In the genomic region with DNA sequence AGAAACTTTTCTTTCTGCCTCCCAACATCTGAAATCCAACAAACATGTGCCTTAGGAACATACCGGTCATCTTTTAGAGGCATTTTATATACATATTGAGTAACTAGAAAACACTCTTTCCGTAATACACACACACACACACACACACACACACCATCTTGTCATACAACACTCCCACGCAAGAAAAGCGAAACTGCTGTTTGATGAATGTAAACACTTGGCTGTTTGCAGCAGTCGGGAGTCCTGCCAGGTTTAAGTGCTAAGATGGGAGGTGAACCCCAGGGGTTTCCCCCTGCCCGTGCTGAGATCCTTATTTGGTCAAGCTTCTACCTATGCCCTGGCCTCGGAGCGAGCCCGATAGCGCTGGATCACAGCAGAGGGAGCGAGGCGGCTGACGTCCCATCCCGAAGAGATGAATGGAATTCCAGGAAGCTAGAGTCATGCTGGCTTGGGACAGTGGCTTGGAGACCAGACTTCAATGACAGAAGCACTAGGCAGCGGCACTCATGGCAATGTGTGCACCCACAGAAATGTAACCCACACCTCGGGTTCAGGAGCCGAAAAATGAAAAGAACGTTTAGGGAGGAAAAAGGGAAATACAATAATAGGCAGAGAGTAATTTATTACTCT, we compare ENCODE assay signal across 8 cellular contexts. TPM values are rescaled to one million over a fixed set of nuclear protein-coding genes. Genes with fewer than 3 reads are reported as not detected.
DNase-seq lines count a peak whose midpoint lies in the region; ATAC-seq and TF ChIP-seq lines count a peak whose summit lies in the region.

No MANE protein-coding gene starts in this region.

- ATAC-seq in left lobe of liver (peak; percentile 69), GM21367 (IDR thresholded peaks at IDR 0.05; ENCODE audit: unreplicated experiment) (no peak)

- no peak for TF ChIP-seq CTCF in WERI-Rb-1 (IDR thresholded peaks at IDR 0.05; ENCODE audit: low read depth, low read length)

- DNase-seq in DMS53 treated with DMSO at 0.1 percent for 48 hours (lab: John Stamatoyannopoulos, UW; ENCODE audit: unreplicated experiment) (peak; percentile 26), M059J (ENCODE audit: low read depth) (peak; percentile 97), dermis blood vessel endothelial cell (peak; percentile 98), left lobe of liver (ENCODE audit: low spot score) (peak; percentile 60), WERI-Rb-1 (no peak), midbrain (lab: John Stamatoyannopoulos, UW) (no peak)

- H3K9me3 ChIP-seq in thymus (ENCODE audit: control insufficient read depth) (no peaks in the 10 kb centered on the region), WERI-Rb-1 (ENCODE audit: severe bottlenecking) (no peaks in the 10 kb centered on the region)

- H3K27ac ChIP-seq in thymus (ENCODE audit: low read depth) (peak overlapping the region; percentile 25), WERI-Rb-1 (no peak overlapping the region)

- 72% methylated on average over 18 of the region's 18 CpGs for WGBS in thymus

- H3K27me3 ChIP-seq in thymus (ENCODE audit: control insufficient read depth, insufficient read depth) (peaks cover 30% of the 10 kb centered on the region), WERI-Rb-1 (ENCODE audit: insufficient read depth, low read depth, severe bottlenecking) (peaks cover 88% of the 10 kb centered on the region)

- no peak overlapping the region for H3K4me3 ChIP-seq in thymus (ENCODE audit: low read length)
- no peak overlapping the region for H3K4me3 ChIP-seq in WERI-Rb-1 (ENCODE audit: low read depth, low read length)

- peaks cover 5% of the 10 kb centered on the region for H3K4me1 ChIP-seq in thymus (ENCODE audit: control insufficient read depth, insufficient read depth, low read length)

- H3K36me3 ChIP-seq in thymus (ENCODE audit: control insufficient read depth, insufficient read depth) (no peaks in the 10 kb centered on the region), WERI-Rb-1 (no peaks in the 10 kb centered on the region)

RNA-seq across cellular contexts. Expression of a gene that starts 1.3 kb away (rescaled TPM):
- total RNA-seq in M059J (2014; rRNA removed; shearing (Covaris generic)): 3,688 and 5,591 TPM in 2 replicates
- 7,970 and 9,720 TPM in 2 replicates for total RNA-seq in dermis blood vessel endothelial cell
- total RNA-seq in left lobe of liver: 20.1 TPM
- polyA plus RNA-seq in thymus: 26.2 TPM

Comparison
In these comparisons a context has a peak if more than half of its experiments do, and no peak if none do; other contexts are left out.
1. DNase-seq: peak in DMS53 treated with DMSO at 0.1 percent for 48 hours (single experiment), M059J (single experiment), dermis blood vessel endothelial cell (single experiment) and left lobe of liver (single experiment); none in WERI-Rb-1 (single experiment) and midbrain (single experiment).
2. RNA of a gene that starts 1.3 kb away (total RNA-seq): 7,970 to 9,720 TPM in dermis blood vessel endothelial cell and 3,688 to 5,591 TPM in M059J; 20.1 TPM in left lobe of liver (single experiment); every median in the first group is over 100 times any median in the second.